ENCODE assay signal across 9 cellular contexts in genomic region chr17:8997994-8998628, GRCh38. TPM values are rescaled to one million over a fixed set of nuclear protein-coding genes. Genes with fewer than 3 reads are reported as not detected.
A peak's percentile ranks its signal among the peaks of the same experiment; 100 is the strongest.
DNase-seq lines count a peak whose midpoint lies in the region; ATAC-seq, FAIRE-seq and TF ChIP-seq lines count a peak whose summit lies in the region.
"Had no signal": no experiment of that assay in that cellular context is flagged by ENCODE, and none has a peak within 500 bp of the region (broad histone marks: within the 10 kb centered on the region; RNA-seq: fewer than 3 reads in every experiment).

No MANE protein-coding gene starts in this region.

- peak; percentile 97 for TF ChIP-seq CTCF in astrocyte of the cerebellum (IDR thresholded peaks at IDR 0.05; ENCODE audit: low read depth, low read length, missing control alignments)
- peak; percentile 71 for TF ChIP-seq CTCF in kidney (IDR thresholded peaks at IDR 0.05; ENCODE audit: borderline replicate concordance, extremely low read depth, insufficient read depth)

- ATAC-seq in HG02884 (IDR thresholded peaks at IDR 0.05; ENCODE audit: unreplicated experiment) = no peak

- H3K4me1 ChIP-seq in kidney (ENCODE audit: control insufficient read depth in 1 of 2, insufficient read depth in 1 of 2, low read depth in 1 of 2, low read length in 2 of 2) = peaks cover 0 to 4% of the 10 kb centered on the region in 2 donors

- H3K9ac ChIP-seq in kidney (ENCODE audit: low read length in 2 of 2) = no peak overlapping the region
- H3K9ac ChIP-seq: BLaER1 treated with 17β-estradiol and CSF1 and Interleukin-3, amounts not matched to agents 10 nM and 100 nM had no signal

- in situ Hi-C loops in astrocyte of the cerebellum (cut with HindIII; ENCODE audit: low sequenced_read_pairs) = no loop called here

- H3K36me3 ChIP-seq in kidney (ENCODE audit: control insufficient read depth in 1 of 2, insufficient read depth in 2 of 2, low read length in 2 of 2) = no peaks in the 10 kb centered on the region
- H3K36me3 ChIP-seq: BLaER1 treated with 17β-estradiol and CSF1 and Interleukin-3, amounts not matched to agents 10 nM and 100 nM had no signal

- no peak overlapping the region for H3K27ac ChIP-seq in kidney (ENCODE audit: low read depth in 2 of 2, low read length in 2 of 2)
- H3K27ac ChIP-seq: BLaER1 treated with 17β-estradiol and CSF1 and Interleukin-3, amounts not matched to agents 10 nM and 100 nM had no signal

- DNase-seq in NCI-H1436 (lab: John Stamatoyannopoulos, UW) = peak; percentile 19
- no peak for DNase-seq in NCI-H1436 treated with DMSO at 0.1 percent for 48 hours (lab: John Stamatoyannopoulos, UW)
- peak; percentile 70 for DNase-seq in LoVo (ENCODE audit: low spot score)
- DNase-seq in astrocyte of the cerebellum (ENCODE audit: low read depth) = peak; percentile 9
- no peak for DNase-seq in kidney
- peak; percentile 57 to 62 (median 57) for DNase-seq in stimulated activated CD4-positive, alpha-beta T cell treated with anti-CD3 and anti-CD28 coated beads, TNF-alpha, amount 100 ng/mL, for 4 hours (ENCODE audit: low read depth in 3 of 3)

- intact Hi-C loops in kidney (cut with DNase I) = no loop called here

- FAIRE-seq in TTC549 (lab: Jason Lieb, UNC) (peak; percentile 25), kidney (lab: Jason Lieb, UNC) (no peak)

- H3K4me3 ChIP-seq in astrocyte of the cerebellum (ENCODE audit: low read depth, low read length) (no peak overlapping the region), kidney (ENCODE audit: low read length in 2 of 2) (no peak overlapping the region)
- H3K4me3 ChIP-seq: BLaER1 treated with 17β-estradiol and CSF1 and Interleukin-3, amounts not matched to agents 10 nM and 100 nM had no signal

- H3K9me3 ChIP-seq in kidney (ENCODE audit: control insufficient read depth in 1 of 2, low read length in 2 of 2) = peaks cover 0 to 2% of the 10 kb centered on the region in 2 donors

RNA-seq across cellular contexts. Expression of gene NTN1, which starts 23.2 kb away (rescaled TPM):
- total RNA-seq in kidney = 1.8 TPM
- 1.8 TPM for polyA plus RNA-seq in kidney (ENCODE audit: insufficient read depth, low read depth, low replicate concordance)

RNA-seq across cellular contexts. Expression of gene PIK3R5, which starts 32.6 kb away (rescaled TPM):
- 19.1 TPM for total RNA-seq in kidney
- 0.45 TPM for polyA plus RNA-seq in kidney (ENCODE audit: insufficient read depth, low read depth, low replicate concordance)

Comparison
In these comparisons a context has a peak if more than half of its experiments do, and no peak if none do; other contexts are left out.
1. DNase-seq: peak in NCI-H1436 (single experiment), LoVo (single experiment), astrocyte of the cerebellum (single experiment) and stimulated activated CD4-positive, alpha-beta T cell treated with anti-CD3 and anti-CD28 coated beads, TNF-alpha, amount 100 ng/mL, for 4 hours (3 of 3); none in NCI-H1436 treated with DMSO at 0.1 percent for 48 hours (single experiment) and kidney (single experiment).